ENCODE assay signal across 15 cellular contexts in the genomic region with DNA sequence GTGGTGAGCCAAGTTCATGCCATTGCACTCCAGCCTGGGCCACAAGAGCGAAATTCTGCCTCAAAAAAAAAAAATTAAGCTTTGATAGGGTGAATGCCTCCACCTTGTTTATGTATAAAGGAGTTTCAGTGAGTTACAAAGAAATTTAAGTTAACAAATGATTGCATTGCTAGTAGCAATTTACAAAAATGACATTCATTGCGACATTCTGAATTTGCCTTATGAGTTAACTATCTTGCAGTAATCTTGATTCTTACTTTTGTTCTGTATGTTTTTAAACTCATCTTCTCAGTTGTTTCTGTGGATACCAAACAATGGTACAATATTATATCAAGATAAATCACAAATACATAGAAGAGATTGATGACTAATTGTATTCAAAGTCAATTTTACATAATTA.
DNase-seq lines count a peak whose midpoint lies in the region; FAIRE-seq and TF ChIP-seq lines count a peak whose summit lies in the region.
"Had no signal": no experiment of that assay in that cellular context is flagged by ENCODE, and none has a peak within 500 bp of the region (broad histone marks: within the 10 kb centered on the region; RNA-seq: fewer than 3 reads in every experiment).

No MANE protein-coding gene starts in this region.

- H3K4me3 ChIP-seq in AG10803 (ENCODE audit: low read length) (no peak overlapping the region), brain microvascular endothelial cell (ENCODE audit: low read depth, low read length) (no peak overlapping the region), mesenchymal stem cell (ENCODE audit: insufficient read depth in 1 of 2, low read depth in 1 of 2, low read length in 2 of 2) (no peak overlapping the region)

- peak overlapping the region; percentile 51 to 88 for H2BK12ac ChIP-seq in mesenchymal stem cell (ENCODE audit: low read length in 2 of 2)

- peak overlapping the region in 1 of 2 experiments; percentile 7 for H3K14ac ChIP-seq in mesenchymal stem cell (ENCODE audit: low read length in 2 of 2)

- peaks cover 1% of the 10 kb centered on the region for H3K4me1 Mint-ChIP-seq in progenitor cell of endocrine pancreas (ENCODE audit: low read depth)
- H3K4me1 Mint-ChIP-seq: B cell had no signal

- peak overlapping the region in 1 of 2 experiments; percentile 24 for H3K4ac ChIP-seq in mesenchymal stem cell (ENCODE audit: low read depth in 1 of 2, low read length in 2 of 2)

- H3K27ac Mint-ChIP-seq in progenitor cell of endocrine pancreas, result no peak overlapping the region
- H3K27ac Mint-ChIP-seq: B cell; CD4-positive, alpha-beta T cell had no signal

- no peak overlapping the region for H3K9ac ChIP-seq in mesenchymal stem cell (ENCODE audit: low read length)

- H3K36me3 ChIP-seq in brain microvascular endothelial cell (replicated peaks) (no peaks in the 10 kb centered on the region), mesenchymal stem cell (ENCODE audit: control insufficient read depth in 1 of 2, insufficient read depth in 2 of 2, low read depth in 1 of 2, low read length in 2 of 2) (no peaks in the 10 kb centered on the region)

- DNase-seq in AG10803 (ENCODE audit: low read depth) (peak; percentile 20), HTR-8/SVneo (ENCODE audit: insufficient read length, low spot score) (no peak), brain microvascular endothelial cell (no peak), mesenchymal stem cell (no peak), HuH-7.5 (ENCODE audit: low spot score) (no peak), progenitor cell of endocrine pancreas (ENCODE audit: low spot score, unreplicated experiment) (no peak), NCI-H82 treated with DMSO at 0.1 percent for 48 hours (lab: John Stamatoyannopoulos, UW; ENCODE audit: unreplicated experiment) (no peak), GM13977 (ENCODE audit: low spot score) (no peak)
- DNase-seq: NCI-H1436; NCI-H2081 treated with DMSO at 0.1 percent for 48 hours; NCI-H2227 treated with DMSO at 0.1 percent for 48 hours; NK-92 treated with Interleukin-12 subunit alpha and Interleukin-12 subunit beta, amount 100 ng/mL, for 24 hours had no signal

- H4K8ac ChIP-seq in mesenchymal stem cell (ENCODE audit: low read length), result peak overlapping the region; percentile 80

- no peak overlapping the region for H3K4me2 ChIP-seq in mesenchymal stem cell (ENCODE audit: low read length, poor library complexity, severe bottlenecking)

- no peaks in the 10 kb centered on the region for H3K36me3 Mint-ChIP-seq in progenitor cell of endocrine pancreas (ENCODE audit: insufficient read depth)

- H3K79me1 ChIP-seq in mesenchymal stem cell (replicated peaks; ENCODE audit: low read length, poor library complexity, severe bottlenecking), result peaks cover 7% of the 10 kb centered on the region

- H2BK15ac ChIP-seq in mesenchymal stem cell (ENCODE audit: low read depth, poor library complexity, severe bottlenecking), result no peak overlapping the region

- H2AFZ ChIP-seq in mesenchymal stem cell (ENCODE audit: low read depth, low read length), result no peak overlapping the region

- H3K27me3 ChIP-seq in brain microvascular endothelial cell (replicated peaks) (no peaks in the 10 kb centered on the region), mesenchymal stem cell (ENCODE audit: control insufficient read depth in 1 of 2, insufficient read depth in 1 of 2, low read length in 2 of 2) (no peaks in the 10 kb centered on the region)

- H3K27ac ChIP-seq in brain microvascular endothelial cell (peak overlapping the region; percentile 90), mesenchymal stem cell (ENCODE audit: low read length, poor library complexity, severe bottlenecking) (peak overlapping the region; percentile 72)
- H3K27ac ChIP-seq: RWPE1 had no signal

- H3K23ac ChIP-seq in mesenchymal stem cell (ENCODE audit: low read length in 2 of 2), result no peak overlapping the region

- no peak for TF ChIP-seq CTCF in AG10803 (conservative IDR thresholded peaks at IDR 0.05; ENCODE audit: low read length)
- no peak for TF ChIP-seq CTCF in brain microvascular endothelial cell (IDR thresholded peaks at IDR 0.05; ENCODE audit: low read depth, low read length, missing control alignments)
- no peak for TF ChIP-seq CTCF in progenitor cell of endocrine pancreas (IDR thresholded peaks at IDR 0.05; ENCODE audit: unreplicated experiment)
- TF ChIP-seq CTCF in GM13977 (IDR thresholded peaks at IDR 0.05; ENCODE audit: extremely low read depth, insufficient read depth, missing control alignments), result no peak

- peak overlapping the region; percentile 59 to 67 for H3K18ac ChIP-seq in mesenchymal stem cell (ENCODE audit: low read depth in 1 of 2, low read length in 2 of 2)

- peaks cover 3% of the 10 kb centered on the region for H3K4me1 ChIP-seq in mesenchymal stem cell (ENCODE audit: control insufficient read depth, insufficient read depth, low read depth, low read length)

- H2BK5ac ChIP-seq in mesenchymal stem cell (ENCODE audit: low read depth, low read length, poor library complexity, severe bottlenecking), result peak overlapping the region; percentile 61

- WGBS in mesenchymal stem cell, result 100% methylated on average over 1 of the region's 2 CpGs

- no peaks in the 10 kb centered on the region for H3K27me3 Mint-ChIP-seq in progenitor cell of endocrine pancreas
- H3K27me3 Mint-ChIP-seq: B cell; CD4-positive, alpha-beta T cell had no signal

- H4K91ac ChIP-seq in mesenchymal stem cell (ENCODE audit: low read length), result peak overlapping the region; percentile 27

- peak overlapping the region; percentile 88 for H2BK120ac ChIP-seq in mesenchymal stem cell (ENCODE audit: low read depth, low read length)

- H3K9me3 ChIP-seq in mesenchymal stem cell (ENCODE audit: control insufficient read depth, low read length), result no peaks in the 10 kb centered on the region

- peak overlapping the region; percentile 96 for H2AK5ac ChIP-seq in mesenchymal stem cell (ENCODE audit: low read length, severe bottlenecking)

- in situ Hi-C loops in brain microvascular endothelial cell (cut with HindIII; ENCODE audit: low pct_ligation_motif_present, low sequenced_read_pairs), result no loop called here
- in situ Hi-C loops in GM13977 (cut with MboI; ENCODE audit: low pct_unique_long_range_greater_than_20kb, low sequenced_read_pairs, unreplicated experiment), result no loop called here

- H3K9me3 Mint-ChIP-seq in progenitor cell of endocrine pancreas (ENCODE audit: low read depth), result no peaks in the 10 kb centered on the region
- H3K9me3 Mint-ChIP-seq: CD4-positive, alpha-beta T cell had no signal

- peak; percentile 57 for FAIRE-seq in HTR-8/SVneo (lab: Jason Lieb, UNC)

- no peak overlapping the region for H3K4me3 Mint-ChIP-seq in progenitor cell of endocrine pancreas (ENCODE audit: low read depth)
- H3K4me3 Mint-ChIP-seq: B cell; CD4-positive, alpha-beta T cell had no signal
